ENCODE assay signal across 8 cellular contexts in the genomic region with DNA sequence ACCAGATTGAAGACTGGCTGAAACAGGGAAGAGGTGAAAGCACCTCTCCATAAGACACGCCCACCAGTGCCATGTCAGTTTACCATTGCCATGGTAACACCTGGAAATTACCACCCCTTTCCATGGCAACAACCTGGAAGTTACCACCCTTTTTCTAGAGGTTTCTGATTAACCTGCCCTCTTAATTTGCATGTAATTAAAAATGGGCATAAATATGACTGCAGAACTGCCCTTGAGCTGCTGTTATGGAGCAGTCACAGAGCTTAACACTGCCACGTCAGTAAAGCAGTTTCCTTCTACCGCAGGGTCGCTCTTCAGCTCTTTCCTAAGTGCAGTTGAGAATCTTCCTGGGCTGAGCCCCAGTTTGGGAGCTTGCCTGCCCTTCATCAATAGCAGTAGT. TPM values are rescaled to one million over a fixed set of nuclear protein-coding genes. Genes with fewer than 3 reads are reported as not detected.
DNase-seq lines count a peak whose midpoint lies in the region; ATAC-seq and TF ChIP-seq lines count a peak whose summit lies in the region.

No MANE protein-coding gene starts in this region.

- DNase-seq in NCI-H82 (lab: John Stamatoyannopoulos, UW) (peak; percentile 10), NCI-H82 treated with DMSO at 0.1 percent for 48 hours (lab: John Stamatoyannopoulos, UW; ENCODE audit: unreplicated experiment) (no peak), T-helper 22 cell (ENCODE audit: low read depth) (peak; percentile 72), hepatocyte (ENCODE audit: low spot score) (no peak), NOMO-1 (lab: John Stamatoyannopoulos, UW; ENCODE audit: unreplicated experiment in 2 of 2) (no peak), NCI-H2171 treated with DMSO at 0.1 percent for 48 hours (lab: John Stamatoyannopoulos, UW) (no peak), NCI-H446 treated with DMSO at 0.1 percent for 48 hours (lab: John Stamatoyannopoulos, UW) (no peak)

- H3K27me3 ChIP-seq in hepatocyte, result peaks cover 3% of the 10 kb centered on the region

- WGBS in hepatocyte (ENCODE audit: low lambda C conversion rate, missing lambda C conversion rate), result 62% methylated on average over 4 of the region's 4 CpGs

- no peaks in the 10 kb centered on the region for H3K9me3 ChIP-seq in hepatocyte (ENCODE audit: low read depth)

- peaks cover 43% of the 10 kb centered on the region for H3K79me2 ChIP-seq in hepatocyte

- H3K4me3 ChIP-seq in hepatocyte, result no peak overlapping the region

- no peak for TF ChIP-seq CTCF in hepatocyte (IDR thresholded peaks at IDR 0.05; ENCODE audit: poor library complexity)

- no peaks in the 10 kb centered on the region for H3K9me2 ChIP-seq in hepatocyte (replicated peaks; ENCODE audit: insufficient read depth)

- peaks cover 35% of the 10 kb centered on the region for H3K4me1 ChIP-seq in hepatocyte (ENCODE audit: insufficient read depth)

- H4K20me1 ChIP-seq in hepatocyte (ENCODE audit: insufficient read depth, poor library complexity, severe bottlenecking), result no peaks in the 10 kb centered on the region

- ATAC-seq in HG02852 (IDR thresholded peaks at IDR 0.05; ENCODE audit: unreplicated experiment), result peak; percentile 21

- H2AFZ ChIP-seq in hepatocyte, result no peak overlapping the region

- H3K27ac ChIP-seq in hepatocyte, result peak overlapping the region; percentile 18

- H3K4me2 ChIP-seq in hepatocyte, result peak overlapping the region; percentile 47

- no peaks in the 10 kb centered on the region for H3K36me3 ChIP-seq in hepatocyte (replicated peaks; ENCODE audit: insufficient read depth, low read depth)

RNA-seq across cellular contexts. Expression of a gene that starts 55.2 kb away (rescaled TPM):
- 20.0 and 22.3 TPM in 2 replicates for total RNA-seq in hepatocyte
- 5.1 and 7.8 TPM in 2 replicates for polyA plus RNA-seq in hepatocyte

Comparison
In these comparisons a context has a peak if more than half of its experiments do, and no peak if none do; other contexts are left out.
1. DNase-seq: peak in NCI-H82 (single experiment) and T-helper 22 cell (single experiment); none in NCI-H82 treated with DMSO at 0.1 percent for 48 hours (single experiment), hepatocyte (single experiment), NOMO-1 (0 of 2), NCI-H2171 treated with DMSO at 0.1 percent for 48 hours (single experiment) and NCI-H446 treated with DMSO at 0.1 percent for 48 hours (single experiment).